1 cellular context compared by ENCODE assay signal in genomic region chr12:69688496-69689427, GRCh38.
TF ChIP-seq lines count a peak whose summit lies in the region.

No MANE protein-coding gene starts in this region.

TF ChIP-seq in SK-N-SH, 30 proteins besides CTCF, POLR2A, EP300 and RAD21 (continued from another document):
- TF ChIP-seq REST (IDR thresholded peaks at IDR 0.05; ENCODE audit: low read depth, low read length) (peak; percentile 76), EZH2phosphoT487 (IDR thresholded peaks at IDR 0.05; ENCODE audit: borderline replicate concordance, low read depth) (no peak), ZBTB33 (IDR thresholded peaks at IDR 0.05; ENCODE audit: borderline replicate concordance, low read depth) (no peak), NFIC (IDR thresholded peaks at IDR 0.05; ENCODE audit: borderline replicate concordance) (peak; percentile 90), FOXM1 (IDR thresholded peaks at IDR 0.05; ENCODE audit: low read depth) (peak; percentile 27; the same call in 1 of the 2 replicates), FOXJ3 (CRISPR knock-in tag; IDR thresholded peaks at IDR 0.05) (no peak), TCF12 (IDR thresholded peaks at IDR 0.05) (peak; percentile 89), NRF1 (IDR thresholded peaks at IDR 0.05; ENCODE audit: low read depth, low read length) (no peak), SIN3A (IDR thresholded peaks at IDR 0.05; ENCODE audit: borderline replicate concordance, low read depth, low read length) (peak; percentile 84; the same call in 1 of the 2 replicates), POLR2AphosphoS5 (IDR thresholded peaks at IDR 0.05; ENCODE audit: low read depth, low read length) (peak; percentile 45; the same call in 1 of the 2 replicates), GATA2 (CRISPR knock-in tag; IDR thresholded peaks at IDR 0.05) (no peak), RFX5 (IDR thresholded peaks at IDR 0.05; ENCODE audit: low read length) (no peak), MEF2A (IDR thresholded peaks at IDR 0.05; ENCODE audit: borderline replicate concordance, low read depth) (peak; percentile 11; the same call in 1 of the 2 replicates), ELF1 (IDR thresholded peaks at IDR 0.05) (peak; percentile 75), MXI1 (IDR thresholded peaks at IDR 0.05; ENCODE audit: low read depth, low read length) (no peak), FOSL2 (IDR thresholded peaks at IDR 0.05; ENCODE audit: borderline replicate concordance, low read depth) (peak; percentile 99), TAF1 (IDR thresholded peaks at IDR 0.05; ENCODE audit: borderline replicate concordance, low read depth, low read length) (peak; percentile 55; the same call in 1 of the 2 replicates)
- TF ChIP-seq, protein P1, sequence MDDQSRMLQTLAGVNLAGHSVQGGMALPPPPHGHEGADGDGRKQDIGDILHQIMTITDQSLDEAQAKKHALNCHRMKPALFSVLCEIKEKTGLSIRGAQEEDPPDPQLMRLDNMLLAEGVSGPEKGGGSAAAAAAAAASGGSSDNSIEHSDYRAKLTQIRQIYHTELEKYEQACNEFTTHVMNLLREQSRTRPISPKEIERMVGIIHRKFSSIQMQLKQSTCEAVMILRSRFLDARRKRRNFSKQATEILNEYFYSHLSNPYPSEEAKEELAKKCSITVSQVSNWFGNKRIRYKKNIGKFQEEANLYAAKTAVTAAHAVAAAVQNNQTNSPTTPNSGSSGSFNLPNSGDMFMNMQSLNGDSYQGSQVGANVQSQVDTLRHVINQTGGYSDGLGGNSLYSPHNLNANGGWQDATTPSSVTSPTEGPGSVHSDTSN (IDR thresholded peaks at IDR 0.05) = peak; percentile 72
- TF ChIP-seq, protein P2, sequence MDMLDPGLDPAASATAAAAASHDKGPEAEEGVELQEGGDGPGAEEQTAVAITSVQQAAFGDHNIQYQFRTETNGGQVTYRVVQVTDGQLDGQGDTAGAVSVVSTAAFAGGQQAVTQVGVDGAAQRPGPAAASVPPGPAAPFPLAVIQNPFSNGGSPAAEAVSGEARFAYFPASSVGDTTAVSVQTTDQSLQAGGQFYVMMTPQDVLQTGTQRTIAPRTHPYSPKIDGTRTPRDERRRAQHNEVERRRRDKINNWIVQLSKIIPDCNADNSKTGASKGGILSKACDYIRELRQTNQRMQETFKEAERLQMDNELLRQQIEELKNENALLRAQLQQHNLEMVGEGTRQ (IDR thresholded peaks at IDR 0.05; ENCODE audit: borderline replicate concordance, low read depth, low read length) = no peak
- TF ChIP-seq, protein P3, sequence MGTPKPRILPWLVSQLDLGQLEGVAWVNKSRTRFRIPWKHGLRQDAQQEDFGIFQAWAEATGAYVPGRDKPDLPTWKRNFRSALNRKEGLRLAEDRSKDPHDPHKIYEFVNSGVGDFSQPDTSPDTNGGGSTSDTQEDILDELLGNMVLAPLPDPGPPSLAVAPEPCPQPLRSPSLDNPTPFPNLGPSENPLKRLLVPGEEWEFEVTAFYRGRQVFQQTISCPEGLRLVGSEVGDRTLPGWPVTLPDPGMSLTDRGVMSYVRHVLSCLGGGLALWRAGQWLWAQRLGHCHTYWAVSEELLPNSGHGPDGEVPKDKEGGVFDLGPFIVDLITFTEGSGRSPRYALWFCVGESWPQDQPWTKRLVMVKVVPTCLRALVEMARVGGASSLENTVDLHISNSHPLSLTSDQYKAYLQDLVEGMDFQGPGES (IDR thresholded peaks at IDR 0.05; ENCODE audit: low read depth, low read length) = no peak
- TF ChIP-seq, protein P4, sequence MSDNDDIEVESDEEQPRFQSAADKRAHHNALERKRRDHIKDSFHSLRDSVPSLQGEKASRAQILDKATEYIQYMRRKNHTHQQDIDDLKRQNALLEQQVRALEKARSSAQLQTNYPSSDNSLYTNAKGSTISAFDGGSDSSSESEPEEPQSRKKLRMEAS (IDR thresholded peaks at IDR 0.05; ENCODE audit: low read depth) = peak; percentile 90
